Comparison of ENCODE assay signal across 8 cellular contexts in genomic region chr7:104206841-104207240, GRCh38. TPM values are rescaled to one million over a fixed set of nuclear protein-coding genes. Genes with fewer than 3 reads are reported as not detected.
DNase-seq lines count a peak whose midpoint lies in the region; ATAC-seq, FAIRE-seq and TF ChIP-seq lines count a peak whose summit lies in the region.

No MANE protein-coding gene starts in this region.

- no peak overlapping the region for H3K18ac ChIP-seq in trophoblast cell (ENCODE audit: low read length)

- H3K9me3 ChIP-seq in OCI-LY1 (ENCODE audit: low read length) (peaks cover 3% of the 10 kb centered on the region; the same call in 1 of the 2 replicates), endodermal cell (ENCODE audit: control insufficient read depth, low read length) (peaks cover 23% of the 10 kb centered on the region), trophoblast cell (ENCODE audit: insufficient read depth, low read depth, low read length) (no peaks in the 10 kb centered on the region)

- H2BK120ac ChIP-seq in trophoblast cell (ENCODE audit: insufficient read depth, low read length, poor library complexity), result no peak overlapping the region

- WGBS in endodermal cell (ENCODE audit: insufficient coverage in 1 of 2, insufficient read length in 1 of 2), 2 experiments, result 43 to 44% methylated on average over 3 to 6 of the region's 6 CpGs
- WGBS in trophoblast cell (ENCODE audit: extremely low coverage, insufficient coverage, insufficient read length), result no CpG with 5 or more reads among the region's 6 CpGs

- peak overlapping the region; percentile 91 for H3K27ac Mint-ChIP-seq in endodermal cell

- no peak overlapping the region for H4K91ac ChIP-seq in trophoblast cell (ENCODE audit: low read depth, low read length)

- H4K12ac ChIP-seq in trophoblast cell (ENCODE audit: low read depth, low read length), result no peak overlapping the region

- no peak for FAIRE-seq in GM19239 (lab: Jason Lieb, UNC)

- H3K4me1 ChIP-seq in OCI-LY1 (ENCODE audit: insufficient read depth, low read length, severe bottlenecking) (peaks cover 27% of the 10 kb centered on the region), endodermal cell (ENCODE audit: control insufficient read depth, insufficient read depth, low read length) (no peaks in the 10 kb centered on the region), trophoblast cell (ENCODE audit: control insufficient read depth in 1 of 2, insufficient read depth in 2 of 2, low read length in 2 of 2) (peaks cover 2 to 3% of the 10 kb centered on the region in 2 experiments)

- peak overlapping the region; percentile 84 for H3K9ac ChIP-seq in OCI-LY1 (ENCODE audit: low read length)
- H3K9ac ChIP-seq in endodermal cell (ENCODE audit: extremely low read depth, low read length, poor library complexity, severe bottlenecking), result peak overlapping the region; percentile 77
- H3K9ac ChIP-seq in trophoblast cell (ENCODE audit: low read length), result no peak overlapping the region

- no peak overlapping the region for H2BK12ac ChIP-seq in trophoblast cell (ENCODE audit: low read length)

- peaks cover 15% of the 10 kb centered on the region for H3K4me1 Mint-ChIP-seq in endodermal cell

- H3K27me3 Mint-ChIP-seq in endodermal cell (ENCODE audit: insufficient read depth), result peaks cover 3% of the 10 kb centered on the region

- no peak overlapping the region for H2BK5ac ChIP-seq in trophoblast cell (ENCODE audit: low read depth, low read length, poor library complexity)

- H3K14ac ChIP-seq in trophoblast cell (ENCODE audit: low read length), result no peak overlapping the region

- H3K27ac ChIP-seq in OCI-LY1 (ENCODE audit: low read depth, low read length, poor library complexity, severe bottlenecking) (peak overlapping the region; percentile 40), endodermal cell (ENCODE audit: low read depth, low read length) (no peak overlapping the region), trophoblast cell (ENCODE audit: low read depth, low read length) (no peak overlapping the region)

- H3K4ac ChIP-seq in trophoblast cell (ENCODE audit: low read depth, low read length), result peak overlapping the region; percentile 49

- H3K4me2 ChIP-seq in OCI-LY1 (ENCODE audit: low read length), result peak overlapping the region; percentile 93
- H3K4me2 ChIP-seq in trophoblast cell (ENCODE audit: low read length), result peak overlapping the region; percentile 85

- peaks cover 6% of the 10 kb centered on the region for H3K79me1 ChIP-seq in trophoblast cell (ENCODE audit: low read length)

- peak overlapping the region; percentile 80 for H3K4me3 Mint-ChIP-seq in endodermal cell

- no peaks in the 10 kb centered on the region for H4K20me1 ChIP-seq in OCI-LY1 (ENCODE audit: insufficient read depth, low read length)

- H3K27me3 ChIP-seq in GM06990 (replicated peaks; ENCODE audit: control insufficient read depth, insufficient read depth, low read length) (no peaks in the 10 kb centered on the region), OCI-LY1 (ENCODE audit: insufficient read depth, low read length) (no peaks in the 10 kb centered on the region), endodermal cell (ENCODE audit: control insufficient read depth, insufficient read depth, low read length, poor library complexity, severe bottlenecking) (no peaks in the 10 kb centered on the region), trophoblast cell (ENCODE audit: insufficient read depth, low read length) (no peaks in the 10 kb centered on the region)

- intact Hi-C loops in left colon (cut with DNase I, micrococcal nuclease), result no loop called here

- H3K9me3 Mint-ChIP-seq in endodermal cell, result peaks cover 31% of the 10 kb centered on the region

- no peak overlapping the region for H2AK5ac ChIP-seq in trophoblast cell (ENCODE audit: low read length)

- TF ChIP-seq CTCF in GM06990 (IDR thresholded peaks at IDR 0.05; ENCODE audit: insufficient read depth, low read length, poor library complexity, severe bottlenecking) (no peak), OCI-LY1 (IDR thresholded peaks at IDR 0.05; ENCODE audit: low read length) (no peak), endodermal cell (conservative IDR thresholded peaks at IDR 0.05) (no peak)

- H3K36me3 ChIP-seq in GM06990 (ENCODE audit: control insufficient read depth, insufficient read depth, low read length) (peaks cover 8% of the 10 kb centered on the region), OCI-LY1 (ENCODE audit: insufficient read depth, low read length) (peaks cover 23% of the 10 kb centered on the region), endodermal cell (ENCODE audit: control insufficient read depth, insufficient read depth, low read length) (peaks cover 27% of the 10 kb centered on the region), trophoblast cell (ENCODE audit: control insufficient read depth in 1 of 2, insufficient read depth in 2 of 2, low read length in 2 of 2) (peaks cover 2 to 6% of the 10 kb centered on the region in 2 experiments)

- no peak overlapping the region for H3K23ac ChIP-seq in trophoblast cell (ENCODE audit: low read length)

- H3K4me3 ChIP-seq in GM06990 (replicated peaks; ENCODE audit: low read depth, low read length) (peak overlapping the region; percentile 87), OCI-LY1 (ENCODE audit: low read depth, low read length, poor library complexity, severe bottlenecking) (peak overlapping the region; percentile 80), endodermal cell (ENCODE audit: low read length) (peak overlapping the region; percentile 94), trophoblast cell (ENCODE audit: low read depth, low read length) (no peak overlapping the region)

- H3K79me2 ChIP-seq in OCI-LY1 (ENCODE audit: insufficient read depth, low read length) (peaks cover 37% of the 10 kb centered on the region), trophoblast cell (ENCODE audit: control insufficient read depth, insufficient read depth, low read length, poor library complexity) (peaks cover 2% of the 10 kb centered on the region)

- no peak for DNase-seq in GM06990 (ENCODE audit: extremely low read depth, insufficient read length)
- DNase-seq in endodermal cell, result no peak
- no peak for DNase-seq in trophoblast cell
- no peak for DNase-seq in GM19239 (ENCODE audit: insufficient read length, low spot score)
- no peak for DNase-seq in left colon

- no peak overlapping the region for H4K8ac ChIP-seq in trophoblast cell (ENCODE audit: low read depth, low read length)

- no peak for ATAC-seq in HG03442 (IDR thresholded peaks at IDR 0.05; ENCODE audit: unreplicated experiment)
- ATAC-seq in HG02885 (IDR thresholded peaks at IDR 0.05; ENCODE audit: poor library complexity, unreplicated experiment), result no peak
- ATAC-seq in left colon, result no peak

- H3K9me2 ChIP-seq in OCI-LY1 (ENCODE audit: low read depth, low read length), result no peaks in the 10 kb centered on the region

- no peak overlapping the region for H2AFZ ChIP-seq in OCI-LY1 (ENCODE audit: low read length)
- H2AFZ ChIP-seq in trophoblast cell (ENCODE audit: insufficient read depth, low read length, poor library complexity), result no peak overlapping the region

- H3F3A ChIP-seq in OCI-LY1 (ENCODE audit: insufficient read depth, low read length), result no peaks in the 10 kb centered on the region

- peaks cover 25% of the 10 kb centered on the region for H3K36me3 Mint-ChIP-seq in endodermal cell (ENCODE audit: low read depth)

RNA-seq across cellular contexts. Expression of gene ORC5, which starts 1.0 kb away (rescaled TPM):
- total RNA-seq in endodermal cell (10 to 100 TPM; 22.5 to 22.7 TPM), left colon (10 to 100 TPM; 17.0 to 19.0 TPM)
- polyA plus RNA-seq in endodermal cell (2013, experiment 1 of 2), result 22.2 TPM
- polyA plus RNA-seq in endodermal cell (2013, experiment 2 of 2), result 21.7 TPM
- 11.5 and 11.8 TPM in 2 replicates for polyA plus RNA-seq in trophoblast cell (2013)
